ENCODE assay signal across 4 cellular contexts in genomic region chr1:20079661-20080305, GRCh38.
TF ChIP-seq lines count a peak whose summit lies in the region.

No MANE protein-coding gene starts in this region.

TF ChIP-seq in SK-N-SH, 30 proteins besides CTCF, POLR2A, EP300 and RAD21 (continues in another document):
- TF ChIP-seq SMC3 (IDR thresholded peaks at IDR 0.05; ENCODE audit: low read depth, low read length) (no peak), ZBTB33 (IDR thresholded peaks at IDR 0.05; ENCODE audit: borderline replicate concordance, low read depth) (no peak), TEAD4 (IDR thresholded peaks at IDR 0.05; ENCODE audit: borderline replicate concordance, insufficient read depth) (no peak), EZH2phosphoT487 (IDR thresholded peaks at IDR 0.05; ENCODE audit: borderline replicate concordance, low read depth) (no peak), TAF1 (IDR thresholded peaks at IDR 0.05; ENCODE audit: borderline replicate concordance, low read depth, low read length) (no peak), CHD2 (IDR thresholded peaks at IDR 0.05; ENCODE audit: low read length, partially characterized antibody) (no peak), SIN3A (IDR thresholded peaks at IDR 0.05; ENCODE audit: borderline replicate concordance, low read depth, low read length) (no peak), REST (IDR thresholded peaks at IDR 0.05; ENCODE audit: low read depth, low read length) (no peak)

TF ChIP-seq in SK-N-SH treated with all-trans-retinoic acid at 6 μM for 48 hours, 23 proteins besides CTCF, POLR2A, EP300 and RAD21 (continues in another document):
- no peak for TF ChIP-seq CREB5 (CRISPR knock-in tag; IDR thresholded peaks at IDR 0.05; ENCODE audit: low read depth)
- TF ChIP-seq ZC3H10 (CRISPR knock-in tag; IDR thresholded peaks at IDR 0.05), result no peak
- no peak for TF ChIP-seq ESRRG (CRISPR knock-in tag; IDR thresholded peaks at IDR 0.05)
- TF ChIP-seq ZNF8 (CRISPR knock-in tag; IDR thresholded peaks at IDR 0.05), result no peak
- TF ChIP-seq TOX (CRISPR knock-in tag; IDR thresholded peaks at IDR 0.05; ENCODE audit: borderline replicate concordance), result no peak
- no peak for TF ChIP-seq PATZ1 (CRISPR knock-in tag; IDR thresholded peaks at IDR 0.05; ENCODE audit: borderline replicate concordance)
- TF ChIP-seq TSHZ2 (CRISPR knock-in tag; IDR thresholded peaks at IDR 0.05), result no peak
- no peak for TF ChIP-seq PPARA (CRISPR knock-in tag; IDR thresholded peaks at IDR 0.05; ENCODE audit: borderline replicate concordance)
- no peak for TF ChIP-seq ZFP30 (CRISPR knock-in tag; IDR thresholded peaks at IDR 0.05)
- no peak for TF ChIP-seq ARNTL (CRISPR knock-in tag; IDR thresholded peaks at IDR 0.05; ENCODE audit: borderline replicate concordance, low read depth)

TF ChIP-seq in GM23338, 12 proteins besides CTCF, POLR2A, EP300 and RAD21:
- TF ChIP-seq EZH2phosphoT487 (IDR thresholded peaks at IDR 0.05; ENCODE audit: unreplicated experiment) (no peak), ETS1 (IDR thresholded peaks at IDR 0.05) (no peak), REST (IDR thresholded peaks at IDR 0.05; ENCODE audit: unreplicated experiment) (no peak), POLR2AphosphoS5 (IDR thresholded peaks at IDR 0.05; ENCODE audit: low read depth) (no peak), STAT1 (IDR thresholded peaks at IDR 0.05; ENCODE audit: unreplicated experiment) (no peak)

TF ChIP-seq in GM12878, 131 proteins besides CTCF, POLR2A, EP300 and RAD21:
- TF ChIP-seq USF2 (IDR thresholded peaks at IDR 0.05; ENCODE audit: borderline replicate concordance, low read depth, low read length) (no peak), POLR2AphosphoS5 (IDR thresholded peaks at IDR 0.05; ENCODE audit: low read length) (no peak), SUPT20H (IDR thresholded peaks at IDR 0.05; ENCODE audit: borderline replicate concordance, control insufficient read depth, low read depth, low read length) (no peak), NR2F1 (conservative IDR thresholded peaks at IDR 0.05) (peak; percentile 40; the same call in 1 of the 2 replicates), ELK1 (IDR thresholded peaks at IDR 0.05; ENCODE audit: low read depth, low read length) (no peak), RELB (IDR thresholded peaks at IDR 0.05; ENCODE audit: low read depth) (0 out of 2 replicates have a peak, but pooled peaks have one; percentile 15), NR2C2 (IDR thresholded peaks at IDR 0.05; ENCODE audit: borderline replicate concordance, control insufficient read depth, insufficient read length, low read depth) (no peak), CREM (IDR thresholded peaks at IDR 0.05; ENCODE audit: low read depth) (no peak), PKNOX1 (IDR thresholded peaks at IDR 0.05) (no peak), SIN3A (IDR thresholded peaks at IDR 0.05; ENCODE audit: low read depth, low read length) (no peak), E4F1 (IDR thresholded peaks at IDR 0.05; ENCODE audit: borderline replicate concordance, partially characterized antibody) (no peak), E2F4 (IDR thresholded peaks at IDR 0.05; ENCODE audit: low read depth, low read length) (no peak), MAX (IDR thresholded peaks at IDR 0.05; ENCODE audit: low read depth, low read length) (no peak), MEF2B (IDR thresholded peaks at IDR 0.05; ENCODE audit: partially characterized antibody, poor library complexity, severe bottlenecking) (no peak), TCF12 (IDR thresholded peaks at IDR 0.05; ENCODE audit: low read depth, low read length) (0 out of 2 replicates have a peak, but pooled peaks have one; percentile 13), GABPA (IDR thresholded peaks at IDR 0.05; ENCODE audit: low read depth) (no peak), RUNX3 (IDR thresholded peaks at IDR 0.05; ENCODE audit: low read length) (peak; percentile 16; the same call in 1 of the 2 replicates), STAT3 (IDR thresholded peaks at IDR 0.05; ENCODE audit: low read depth, low read length) (no peak), ZNF207 (IDR thresholded peaks at IDR 0.05; ENCODE audit: borderline replicate concordance) (no peak), IKZF1 (conservative IDR thresholded peaks at IDR 0.05) (peak; percentile 28; the same call in 1 of the 2 replicates), HDGF (IDR thresholded peaks at IDR 0.05) (no peak), IKZF2 (IDR thresholded peaks at IDR 0.05) (0 out of 4 replicates have a peak, but pooled peaks of 1 of the 2 experiments have one; percentile 12), JUNB (IDR thresholded peaks at IDR 0.05) (no peak), BCL3 (IDR thresholded peaks at IDR 0.05; ENCODE audit: borderline replicate concordance, insufficient read depth, low read depth, low read length, poor library complexity, severe bottlenecking) (no peak)
